Comparison of ENCODE assay signal across 24 cellular contexts in genomic region chr14:26175659-26176058, GRCh38.
"Had no signal": no experiment of that assay in that cellular context is flagged by ENCODE, and none has a peak within 500 bp of the region (broad histone marks: within the 10 kb centered on the region; RNA-seq: fewer than 3 reads in every experiment).

No MANE protein-coding gene starts in this region.

- H3K4me3 Mint-ChIP-seq: central memory CD8-positive, alpha-beta T cell; dendritic cell treated with granulocyte-macrophage colony-stimulating factor and Interleukin-4, amounts not matched to agents 40 ng/mL and 50 ng/mL, for 4 days; immature natural killer cell; memory B cell; mesothelial cell of epicardium; naive thymus-derived CD8-positive, alpha-beta T cell; nephron progenitor cell; stimulated activated memory B cell treated with anti-CD40 and anti-IgM and Interleukin-4, amounts not matched to agents 10 μg/mL and 1 μg/mL and 100 μg/mL, for 72 hours had no signal

- H3K4me3 ChIP-seq: colonic mucosa, esophagus squamous epithelium, lower lobe of right lung, psoas muscle, sigmoid colon, thoracic aorta, tibial nerve, upper lobe of left lung had no signal

- H3K4me1 ChIP-seq: colonic mucosa, esophagus squamous epithelium, lower lobe of right lung, parathyroid adenoma, psoas muscle, sigmoid colon, tibial nerve, upper lobe of left lung had no signal

- ATAC-seq: left ventricle myocardium superior; lower lobe of right lung; naive thymus-derived CD8-positive, alpha-beta T cell; psoas muscle; right cardiac atrium; stimulated activated memory B cell treated with anti-CD40 and anti-IgM and Interleukin-4, amounts not matched to agents 10 μg/mL and 1 μg/mL and 100 μg/mL, for 72 hours; stimulated activated naive CD8-positive, alpha-beta T cell treated with anti-CD3 and anti-CD28 coated beads, Interleukin-15, Interleukin-2, amounts not matched to agents 100 U/mL and 50 U/mL, for 24 hours had no signal

- H3K4me1 Mint-ChIP-seq: central memory CD8-positive, alpha-beta T cell; immature natural killer cell; memory B cell; mesothelial cell of epicardium; naive thymus-derived CD8-positive, alpha-beta T cell; nephron progenitor cell; stimulated activated memory B cell treated with anti-CD40 and anti-IgM and Interleukin-4, amounts not matched to agents 10 μg/mL and 1 μg/mL and 100 μg/mL, for 72 hours had no signal

- H3K27me3 ChIP-seq: colonic mucosa, esophagus squamous epithelium, sigmoid colon, tibial nerve, upper lobe of left lung had no signal

- H3K27ac Mint-ChIP-seq: dendritic cell treated with granulocyte-macrophage colony-stimulating factor and Interleukin-4, amounts not matched to agents 40 ng/mL and 50 ng/mL, for 4 days; immature natural killer cell; memory B cell; mesothelial cell of epicardium; naive thymus-derived CD8-positive, alpha-beta T cell; nephron progenitor cell; stimulated activated memory B cell treated with anti-CD40 and anti-IgM and Interleukin-4, amounts not matched to agents 10 μg/mL and 1 μg/mL and 100 μg/mL, for 72 hours had no signal

- H2AFZ ChIP-seq: parathyroid adenoma had no signal

- H3K36me3 ChIP-seq: colonic mucosa, esophagus squamous epithelium, lower lobe of right lung, sigmoid colon, thoracic aorta, tibial nerve, upper lobe of left lung had no signal

- DNase-seq: colonic mucosa; effector CD8-positive, alpha-beta T cell; erythroblast; esophagus squamous epithelium; foreskin melanocyte; immature natural killer cell; left ventricle myocardium superior; lower lobe of right lung; naive thymus-derived CD8-positive, alpha-beta T cell; nephron progenitor cell; psoas muscle; right cardiac atrium; sigmoid colon; stimulated activated CD4-positive, alpha-beta T cell treated with anti-CD3 and anti-CD28 coated beads, Interleukin-4, amount 100 ng/mL, for 4 hours; stimulated activated naive CD8-positive, alpha-beta T cell treated with anti-CD3 and anti-CD28 coated beads, Interleukin-15, Interleukin-2, amounts not matched to agents 100 U/mL and 50 U/mL, for 24 hours; upper lobe of left lung had no signal

- H3K36me3 Mint-ChIP-seq: immature natural killer cell; memory B cell; mesothelial cell of epicardium; naive thymus-derived CD8-positive, alpha-beta T cell; stimulated activated memory B cell treated with anti-CD40 and anti-IgM and Interleukin-4, amounts not matched to agents 10 μg/mL and 1 μg/mL and 100 μg/mL, for 72 hours had no signal

- H3K27me3 Mint-ChIP-seq: central memory CD8-positive, alpha-beta T cell; dendritic cell treated with granulocyte-macrophage colony-stimulating factor and Interleukin-4, amounts not matched to agents 40 ng/mL and 50 ng/mL, for 4 days; memory B cell; naive thymus-derived CD8-positive, alpha-beta T cell; stimulated activated memory B cell treated with anti-CD40 and anti-IgM and Interleukin-4, amounts not matched to agents 10 μg/mL and 1 μg/mL and 100 μg/mL, for 72 hours had no signal

- H3K79me2 ChIP-seq: parathyroid adenoma had no signal

- H3K9me3 Mint-ChIP-seq: dendritic cell treated with granulocyte-macrophage colony-stimulating factor and Interleukin-4, amounts not matched to agents 40 ng/mL and 50 ng/mL, for 4 days; memory B cell; mesothelial cell of epicardium; nephron progenitor cell; stimulated activated memory B cell treated with anti-CD40 and anti-IgM and Interleukin-4, amounts not matched to agents 10 μg/mL and 1 μg/mL and 100 μg/mL, for 72 hours had no signal

- H3K9me3 ChIP-seq: colonic mucosa, esophagus squamous epithelium, lower lobe of right lung, psoas muscle, sigmoid colon, thoracic aorta, tibial nerve, upper lobe of left lung had no signal

- H3K9ac ChIP-seq: parathyroid adenoma had no signal

- H3K27ac ChIP-seq: colonic mucosa, esophagus squamous epithelium, lower lobe of right lung, parathyroid adenoma, psoas muscle, sigmoid colon, thoracic aorta, tibial nerve, upper lobe of left lung had no signal
